18 cellular contexts compared by ENCODE assay signal in genomic region chr16:71748226-71748625, GRCh38.
"Had no signal": no experiment of that assay in that cellular context is flagged by ENCODE, and none has a peak within 500 bp of the region (broad histone marks: within the 10 kb centered on the region; RNA-seq: fewer than 3 reads in every experiment).

No MANE protein-coding gene starts in this region.

- ATAC-seq: mucosa of descending colon, right cardiac atrium, upper lobe of right lung, WTC11 had no signal

- H3K4me1 Mint-ChIP-seq: neural progenitor cell, WTC11 had no signal

- H3K27ac Mint-ChIP-seq: activated T-helper 1 cell treated with anti-CD3 and anti-CD28 coated beads, Interleukin-12 subunit alpha, Interleukin-12 subunit beta, Interleukin-2, Interleukin-4 antibody, amounts not matched to agents 30 ng/mL and 10 ng/mL and 1 ng/mL, durations not matched to agents 14 hours and 24 hours and 36 hours; neural progenitor cell; T-helper 2 cell treated with Interferon-gamma antibody and Interleukin-4, amounts not matched to agents 5 μg/mL and 100 μg/mL, for 36 hours; WTC11 had no signal

- DNase-seq: activated CD4-positive, alpha-beta T cell treated with anti-CD3 and anti-CD28 coated beads for 4 hours; anterior cingulate cortex; brain microvascular endothelial cell; cerebellar nuclear complex; effector CD4-positive, alpha-beta T cell; mesenchymal stem cell; mucosa of descending colon; naive B cell; right cardiac atrium; SW 1271; upper lobe of right lung had no signal

- H3K27me3 ChIP-seq: brain microvascular endothelial cell, esophagus muscularis mucosa, neural progenitor cell, upper lobe of right lung had no signal

- H3K4me1 ChIP-seq: esophagus muscularis mucosa, neural progenitor cell, prostate gland, upper lobe of right lung had no signal

- H3K4me3 Mint-ChIP-seq: activated T-helper 1 cell treated with anti-CD3 and anti-CD28 coated beads, Interleukin-12 subunit alpha, Interleukin-12 subunit beta, Interleukin-2, Interleukin-4 antibody, amounts not matched to agents 30 ng/mL and 10 ng/mL and 1 ng/mL, durations not matched to agents 14 hours and 24 hours and 36 hours; naive B cell; neural progenitor cell; T-helper 2 cell treated with Interferon-gamma antibody and Interleukin-4, amounts not matched to agents 5 μg/mL and 100 μg/mL, for 36 hours; WTC11 had no signal

- H3K4me3 ChIP-seq: esophagus muscularis mucosa, mucosa of descending colon, neural progenitor cell, prostate gland, skin epidermis, upper lobe of right lung had no signal

- H3K27me3 Mint-ChIP-seq: naive B cell had no signal

- H3K9me3 ChIP-seq: esophagus muscularis mucosa, mucosa of descending colon, prostate gland, upper lobe of right lung had no signal

- H3K9me3 Mint-ChIP-seq: activated T-helper 1 cell treated with anti-CD3 and anti-CD28 coated beads, Interleukin-12 subunit alpha, Interleukin-12 subunit beta, Interleukin-2, Interleukin-4 antibody, amounts not matched to agents 30 ng/mL and 10 ng/mL and 1 ng/mL, durations not matched to agents 14 hours and 24 hours and 36 hours; naive B cell; neural progenitor cell; T-helper 2 cell treated with Interferon-gamma antibody and Interleukin-4, amounts not matched to agents 5 μg/mL and 100 μg/mL, for 36 hours; WTC11 had no signal

- H3K27ac ChIP-seq: brain microvascular endothelial cell, esophagus muscularis mucosa, neural progenitor cell, prostate gland, skin epidermis, upper lobe of right lung had no signal
